ENCODE assay signal across 19 cellular contexts in the genomic region with DNA sequence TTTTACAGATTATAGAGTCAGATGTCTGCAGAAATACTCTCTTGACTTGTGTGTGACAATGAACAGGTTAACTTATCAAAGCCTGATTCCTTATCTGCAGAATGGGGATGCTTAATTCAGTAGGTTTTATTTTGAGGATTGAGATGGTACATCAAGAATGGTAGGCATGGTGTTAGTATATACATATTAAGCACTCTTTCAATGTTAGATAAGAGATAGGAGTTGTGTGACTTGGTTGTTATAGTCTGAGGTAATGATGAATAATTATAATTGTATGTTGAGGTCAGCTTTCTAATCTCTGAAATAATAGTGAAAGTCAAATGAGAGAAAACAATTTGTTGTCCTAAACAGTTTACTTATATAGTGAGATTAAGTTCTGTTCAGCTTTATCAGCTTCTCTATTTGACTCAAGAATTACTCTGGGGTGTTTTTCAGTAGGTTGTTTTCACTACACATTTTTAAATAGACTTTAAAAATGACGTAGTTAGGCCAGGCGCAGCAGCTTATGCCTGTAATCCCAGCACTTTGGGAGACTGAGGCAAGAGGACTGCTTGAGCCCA. TPM values are rescaled to one million over a fixed set of nuclear protein-coding genes. Genes with fewer than 3 reads are reported as not detected.
DNase-seq lines count a peak whose midpoint lies in the region; ATAC-seq, FAIRE-seq and TF ChIP-seq lines count a peak whose summit lies in the region.
"Had no signal": no experiment of that assay in that cellular context is flagged by ENCODE, and none has a peak within 500 bp of the region (broad histone marks: within the 10 kb centered on the region; RNA-seq: fewer than 3 reads in every experiment).

No MANE protein-coding gene starts in this region.

- CTCF ChIA-PET in HEK293 (lab: Yijun Ruan, JAX): interaction anchor here (0.6 to 1.3 kb wide), 3 partner anchors 9 to 65 kb away, joined by 3 to 9 read pairs (median 5); no protein-coding TSS in a partner anchor

- H3K27ac Mint-ChIP-seq in activated T-helper 17 cell treated with anti-CD3 and anti-CD28 coated beads, Interleukin-2, amount 50 U/mL, for 72 hours: no peak overlapping the region
- H3K27ac Mint-ChIP-seq in stimulated activated effector memory CD8-positive, alpha-beta T cell treated with anti-CD3 and anti-CD28 coated beads, Interleukin-12 subunit alpha, Interleukin-12 subunit beta, amount 100 ng/mL, for 72 hours: no peak overlapping the region
- H3K27ac Mint-ChIP-seq: H9 had no signal

- TF ChIP-seq CTCF in HEK293 (tag by site-specific recombination; IDR thresholded peaks at IDR 0.05) (no peak), mucosa of descending colon (IDR thresholded peaks at IDR 0.05) (no peak)

- ATAC-seq in activated T-helper 17 cell treated with anti-CD3 and anti-CD28 coated beads, Interleukin-2, amount 50 U/mL, for 72 hours (replicated peaks): peak; percentile 26
- peak; percentile 55 for ATAC-seq in stimulated activated effector memory CD8-positive, alpha-beta T cell treated with anti-CD3 and anti-CD28 coated beads, Interleukin-12 subunit alpha, Interleukin-12 subunit beta, amount 100 ng/mL, for 72 hours
- ATAC-seq in mucosa of descending colon: no peak

- H3K27ac ChIP-seq in HEK293 (ENCODE audit: extremely low read depth, low read depth, low read length): no peak overlapping the region

- DNase-seq in HTR-8/SVneo (ENCODE audit: insufficient read length, low spot score) (no peak), CD1c-positive myeloid dendritic cell (ENCODE audit: extremely low spot score) (no peak), mucosa of descending colon (no peak)
- DNase-seq in stimulated activated effector memory CD8-positive, alpha-beta T cell treated with anti-CD3 and anti-CD28 coated beads, Interleukin-12 subunit alpha, Interleukin-12 subunit beta, amount 100 ng/mL, for 72 hours (ENCODE audit: low spot score in 2 of 2): no peak
- no peak for DNase-seq in NK-92 treated with Interleukin-12 subunit alpha and Interleukin-12 subunit beta, amount 100 ng/mL, for 24 hours (lab: John Stamatoyannopoulos, UW)
- DNase-seq: ACHN, C1 segment of cervical spinal cord, H9, KBM-7, NCI-H1105 treated with DMSO at 0.1 percent for 48 hours, NCI-H1694, NCI-H2081 treated with DMSO at 0.1 percent for 48 hours, NCI-H510A, NCI-H748 treated with DMSO at 0.1 percent for 48 hours, OCI-M1, SIG-M5 had no signal

- no peaks in the 10 kb centered on the region for H3K36me3 Mint-ChIP-seq in activated T-helper 17 cell treated with anti-CD3 and anti-CD28 coated beads, Interleukin-2, amount 50 U/mL, for 72 hours (ENCODE audit: low read depth)
- H3K36me3 Mint-ChIP-seq in stimulated activated effector memory CD8-positive, alpha-beta T cell treated with anti-CD3 and anti-CD28 coated beads, Interleukin-12 subunit alpha, Interleukin-12 subunit beta, amount 100 ng/mL, for 72 hours: peaks cover 8% of the 10 kb centered on the region

- POLR2A ChIA-PET in HEK293 (lab: Yijun Ruan, JAX): no interaction called here

- no peak overlapping the region for H3K4me3 Mint-ChIP-seq in activated T-helper 17 cell treated with anti-CD3 and anti-CD28 coated beads, Interleukin-2, amount 50 U/mL, for 72 hours
- H3K4me3 Mint-ChIP-seq in stimulated activated effector memory CD8-positive, alpha-beta T cell treated with anti-CD3 and anti-CD28 coated beads, Interleukin-12 subunit alpha, Interleukin-12 subunit beta, amount 100 ng/mL, for 72 hours: no peak overlapping the region
- H3K4me3 Mint-ChIP-seq: H9 had no signal

- intact Hi-C loops in mucosa of descending colon (cut with DNase I, micrococcal nuclease): no loop called here

- H3K4me3 ChIP-seq in HEK293 (ENCODE audit: low read depth, low read length): no peak overlapping the region
- no peak overlapping the region for H3K4me3 ChIP-seq in mucosa of descending colon

- H3K4me1 ChIP-seq in HEK293 (ENCODE audit: control insufficient read depth, insufficient read depth, low read length) (peaks cover 24% of the 10 kb centered on the region), mucosa of descending colon (ENCODE audit: low read depth) (peaks cover 8% of the 10 kb centered on the region)

- peaks cover 5% of the 10 kb centered on the region for H3K4me1 Mint-ChIP-seq in activated T-helper 17 cell treated with anti-CD3 and anti-CD28 coated beads, Interleukin-2, amount 50 U/mL, for 72 hours
- H3K4me1 Mint-ChIP-seq in stimulated activated effector memory CD8-positive, alpha-beta T cell treated with anti-CD3 and anti-CD28 coated beads, Interleukin-12 subunit alpha, Interleukin-12 subunit beta, amount 100 ng/mL, for 72 hours: peaks cover 6% of the 10 kb centered on the region

- no peaks in the 10 kb centered on the region for H3K27me3 Mint-ChIP-seq in activated T-helper 17 cell treated with anti-CD3 and anti-CD28 coated beads, Interleukin-2, amount 50 U/mL, for 72 hours

- no peaks in the 10 kb centered on the region for H3K9me3 Mint-ChIP-seq in activated T-helper 17 cell treated with anti-CD3 and anti-CD28 coated beads, Interleukin-2, amount 50 U/mL, for 72 hours
- no peaks in the 10 kb centered on the region for H3K9me3 Mint-ChIP-seq in stimulated activated effector memory CD8-positive, alpha-beta T cell treated with anti-CD3 and anti-CD28 coated beads, Interleukin-12 subunit alpha, Interleukin-12 subunit beta, amount 100 ng/mL, for 72 hours
- H3K9me3 Mint-ChIP-seq: H9 had no signal

- FAIRE-seq in HTR-8/SVneo (lab: Jason Lieb, UNC): peak; percentile 95
- FAIRE-seq: D721Med had no signal

- no peaks in the 10 kb centered on the region for H3K9me3 ChIP-seq in HEK293 (ENCODE audit: control insufficient read depth, insufficient read depth, low read depth, low read length)
- H3K9me3 ChIP-seq in mucosa of descending colon: no peaks in the 10 kb centered on the region

- H3K36me3 ChIP-seq in HEK293 (ENCODE audit: control insufficient read depth in 2 of 2, insufficient read depth in 1 of 2, low read length in 2 of 2): no peaks in the 10 kb centered on the region; a peak in 1 of 3 replicates
- no peaks in the 10 kb centered on the region for H3K36me3 ChIP-seq in mucosa of descending colon (ENCODE audit: low read depth)

TF ChIP-seq in HEK293, 187 proteins besides CTCF, POLR2A, EP300 and RAD21:
- TF ChIP-seq ZNF174 (tag by site-specific recombination; IDR thresholded peaks at IDR 0.05) (no peak), ZNF549 (tag by site-specific recombination; IDR thresholded peaks at IDR 0.05) (no peak), ZNF114 (tag by site-specific recombination; IDR thresholded peaks at IDR 0.05) (no peak), WT1 (tag by site-specific recombination; IDR thresholded peaks at IDR 0.05) (no peak), ZNF654 (tag by site-specific recombination; IDR thresholded peaks at IDR 0.05; ENCODE audit: low read depth) (no peak), ZNF514 (tag by site-specific recombination; IDR thresholded peaks at IDR 0.05) (no peak), KLF9 (tag by site-specific recombination; IDR thresholded peaks at IDR 0.05; ENCODE audit: low read depth) (no peak), PRDM1 (tag by site-specific recombination; IDR thresholded peaks at IDR 0.05) (0 out of 2 replicates have a peak, but pooled peaks have one; percentile 44)
- TF ChIP-seq, protein P1, sequence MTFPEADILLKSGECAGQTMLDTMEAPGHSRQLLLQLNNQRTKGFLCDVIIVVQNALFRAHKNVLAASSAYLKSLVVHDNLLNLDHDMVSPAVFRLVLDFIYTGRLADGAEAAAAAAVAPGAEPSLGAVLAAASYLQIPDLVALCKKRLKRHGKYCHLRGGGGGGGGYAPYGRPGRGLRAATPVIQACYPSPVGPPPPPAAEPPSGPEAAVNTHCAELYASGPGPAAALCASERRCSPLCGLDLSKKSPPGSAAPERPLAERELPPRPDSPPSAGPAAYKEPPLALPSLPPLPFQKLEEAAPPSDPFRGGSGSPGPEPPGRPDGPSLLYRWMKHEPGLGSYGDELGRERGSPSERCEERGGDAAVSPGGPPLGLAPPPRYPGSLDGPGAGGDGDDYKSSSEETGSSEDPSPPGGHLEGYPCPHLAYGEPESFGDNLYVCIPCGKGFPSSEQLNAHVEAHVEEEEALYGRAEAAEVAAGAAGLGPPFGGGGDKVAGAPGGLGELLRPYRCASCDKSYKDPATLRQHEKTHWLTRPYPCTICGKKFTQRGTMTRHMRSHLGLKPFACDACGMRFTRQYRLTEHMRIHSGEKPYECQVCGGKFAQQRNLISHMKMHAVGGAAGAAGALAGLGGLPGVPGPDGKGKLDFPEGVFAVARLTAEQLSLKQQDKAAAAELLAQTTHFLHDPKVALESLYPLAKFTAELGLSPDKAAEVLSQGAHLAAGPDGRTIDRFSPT (tag by site-specific recombination; IDR thresholded peaks at IDR 0.05): 0 out of 2 replicates have a peak, but pooled peaks have one; percentile 15

RNA-seq across cellular contexts. Expression of a gene that starts 11.9 kb away (rescaled TPM):
- total RNA-seq in activated T-helper 17 cell treated with anti-CD3 and anti-CD28 coated beads, Interleukin-2, amount 50 U/mL, for 72 hours: 10 to 100 TPM in 1 of 2 donors, 1 to 10 TPM in 1; 7.7 to 14.0 TPM
- 10 to 100 TPM; 37.0 to 55.2 (median 44.3) TPM for total RNA-seq in mucosa of descending colon
